28 cellular contexts compared by ENCODE assay signal in the genomic region with DNA sequence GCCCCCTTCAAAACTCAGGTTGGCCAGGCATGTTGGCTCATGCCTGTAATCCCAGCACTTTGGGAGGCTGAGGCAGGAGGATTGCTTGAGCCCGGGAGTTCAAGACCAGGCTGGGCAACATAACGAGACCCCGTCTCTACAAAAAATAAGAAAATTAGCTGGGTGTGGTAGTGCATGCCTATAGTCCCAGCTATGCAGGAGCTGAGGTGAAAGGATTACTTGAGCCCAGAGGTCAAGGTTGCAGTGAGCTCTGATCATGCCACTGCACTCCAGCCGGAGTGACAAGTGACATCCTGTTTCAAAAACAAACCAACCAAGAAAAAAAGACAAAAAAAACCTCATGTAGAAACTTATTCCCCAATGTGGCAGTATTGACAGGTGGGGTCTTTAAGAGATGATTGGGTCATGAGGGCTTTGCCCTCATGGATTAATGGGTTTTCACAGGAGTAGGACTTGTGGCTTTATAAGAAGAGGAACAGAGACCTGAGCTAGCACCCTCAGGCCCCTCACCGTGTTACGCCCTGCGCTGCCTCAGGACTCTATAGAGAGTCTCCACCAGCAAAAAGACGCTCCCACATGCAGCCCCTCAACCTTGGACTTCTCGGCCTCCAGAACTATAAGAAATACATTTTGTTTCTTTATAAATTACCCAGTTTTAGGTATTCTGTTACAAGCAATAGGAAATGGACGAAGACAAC. TPM values are rescaled to one million over a fixed set of nuclear protein-coding genes. Genes with fewer than 3 reads are reported as not detected.
A peak's percentile ranks its signal among the peaks of the same experiment; 100 is the strongest.
DNase-seq lines count a peak whose midpoint lies in the region; ATAC-seq, FAIRE-seq and TF ChIP-seq lines count a peak whose summit lies in the region.
"Had no signal": no experiment of that assay in that cellular context is flagged by ENCODE, and none has a peak within 500 bp of the region (broad histone marks: within the 10 kb centered on the region; RNA-seq: fewer than 3 reads in every experiment).

No MANE protein-coding gene starts in this region.

- H3K27ac ChIP-seq in K562 (ENCODE audit: extremely low read depth, low read depth, low read length): no peak overlapping the region
- H3K27ac ChIP-seq in neuronal stem cell (replicated peaks; ENCODE audit: low read length): no peak overlapping the region
- H3K27ac ChIP-seq: heart right ventricle, left ventricle myocardium inferior, neural progenitor cell, psoas muscle had no signal

- no peak overlapping the region for H3K4ac ChIP-seq in neuronal stem cell (ENCODE audit: low read length)

- no peak overlapping the region for H2BK15ac ChIP-seq in neuronal stem cell (ENCODE audit: low read length)

- H4K8ac ChIP-seq in neuronal stem cell (ENCODE audit: low read depth, low read length): no peak overlapping the region

- H3K18ac ChIP-seq in neuronal stem cell (ENCODE audit: low read length): no peak overlapping the region

- H3K36me3 Mint-ChIP-seq in HFFc6 (ENCODE audit: low read depth) (peaks cover 31% of the 10 kb centered on the region), progenitor cell of endocrine pancreas (ENCODE audit: insufficient read depth) (no peaks in the 10 kb centered on the region)
- H3K36me3 Mint-ChIP-seq in effector memory CD8-positive, alpha-beta T cell (ENCODE audit: insufficient read depth): no peaks in the 10 kb centered on the region
- H3K36me3 Mint-ChIP-seq: neural progenitor cell had no signal

- no peaks in the 10 kb centered on the region for H3K9me1 ChIP-seq in K562 (ENCODE audit: control insufficient read depth, insufficient read depth, low read length)

- H3K9ac ChIP-seq in K562 (ENCODE audit: insufficient read depth in 1 of 2, low read depth in 2 of 2, low read length in 2 of 2) (no peak overlapping the region), neuronal stem cell (ENCODE audit: low read depth, low read length, poor library complexity) (no peak overlapping the region)
- H3K9ac ChIP-seq: neural progenitor cell had no signal

- intact Hi-C loops in K562 (cut with micrococcal nuclease): no loop called here

- H3K4me1 ChIP-seq in K562 (replicated peaks in 1 of 2; ENCODE audit: control insufficient read depth in 2 of 2, insufficient read depth in 2 of 2, low read length in 2 of 2): no peaks in the 10 kb centered on the region; a peak in 1 of 5 replicates
- H3K4me1 ChIP-seq in neuronal stem cell (ENCODE audit: control insufficient read depth in 2 of 2, insufficient read depth in 1 of 2, low read depth in 1 of 2, low read length in 2 of 2): peaks cover 0 to 6% of the 10 kb centered on the region in 2 donors
- H3K4me1 ChIP-seq: left ventricle myocardium inferior had no signal

- no peak for FAIRE-seq in K562 (lab: Jason Lieb, UNC)

- H3K9me3 ChIP-seq in K562 (replicated peaks; ENCODE audit: control insufficient read depth, insufficient read depth, low read depth, low read length): no peaks in the 10 kb centered on the region
- no peaks in the 10 kb centered on the region for H3K9me3 ChIP-seq in neuronal stem cell (replicated peaks in 1 of 2; ENCODE audit: control insufficient read depth in 2 of 2, insufficient read depth in 1 of 2, low read depth in 1 of 2, low read length in 2 of 2)
- H3K9me3 ChIP-seq: body of pancreas, heart right ventricle, left ventricle myocardium inferior, psoas muscle had no signal

- H3K4me1 Mint-ChIP-seq in HFFc6 (ENCODE audit: low read depth) (peaks cover 79% of the 10 kb centered on the region), progenitor cell of endocrine pancreas (ENCODE audit: low read depth) (peaks cover 22% of the 10 kb centered on the region)
- no peaks in the 10 kb centered on the region for H3K4me1 Mint-ChIP-seq in effector memory CD8-positive, alpha-beta T cell (ENCODE audit: low read depth in 2 of 2)
- H3K4me1 Mint-ChIP-seq: activated CD4-positive, alpha-beta memory T cell treated with anti-CD3 and anti-CD28 coated beads, Interleukin-2, amount 10 ng/mL, durations not matched to agents 7 days and 5 days had no signal

- H3K4me3 ChIP-seq in K562: no peak overlapping the region
- no peak overlapping the region for H3K4me3 ChIP-seq in neuronal stem cell (ENCODE audit: low read length in 2 of 2)
- H3K4me3 ChIP-seq: body of pancreas, heart right ventricle, left ventricle myocardium inferior, neural progenitor cell, psoas muscle had no signal

- no peaks in the 10 kb centered on the region for H3K79me2 ChIP-seq in K562 (ENCODE audit: control insufficient read depth, insufficient read depth, low read length)

- H3K4me3 Mint-ChIP-seq in HFFc6 (peak overlapping the region; percentile 61; the same call in 1 of the 2 replicates), progenitor cell of endocrine pancreas (ENCODE audit: low read depth) (no peak overlapping the region)
- no peak overlapping the region for H3K4me3 Mint-ChIP-seq in effector memory CD8-positive, alpha-beta T cell
- H3K4me3 Mint-ChIP-seq: activated CD4-positive, alpha-beta memory T cell treated with anti-CD3 and anti-CD28 coated beads, Interleukin-2, amount 10 ng/mL, durations not matched to agents 7 days and 5 days; CD4-positive, alpha-beta T cell; neural progenitor cell had no signal

- H3K79me1 ChIP-seq in neuronal stem cell (ENCODE audit: low read depth, low read length): no peaks in the 10 kb centered on the region

- no peak overlapping the region for H2BK12ac ChIP-seq in neuronal stem cell (ENCODE audit: low read length)

- H4K91ac ChIP-seq in neuronal stem cell (ENCODE audit: low read depth, low read length, poor library complexity): no peak overlapping the region

- H3K27me3 ChIP-seq in K562 (ENCODE audit: control insufficient read depth in 2 of 2, insufficient read depth in 2 of 2, low read length in 2 of 2) (no peaks in the 10 kb centered on the region; a peak in 1 of 5 replicates), neuronal stem cell (ENCODE audit: control insufficient read depth in 3 of 3, insufficient read depth in 3 of 3, low read depth in 1 of 3, low read length in 3 of 3) (no peaks in the 10 kb centered on the region)
- H3K27me3 ChIP-seq: body of pancreas, heart right ventricle, neural progenitor cell had no signal

- BruUV-seq in K562 (replicated peaks; lab: Mats Ljungman, UMichigan): no TSS peak

- H4K20me1 ChIP-seq in K562 (replicated peaks; ENCODE audit: control insufficient read depth, insufficient read depth, low read length): no peaks in the 10 kb centered on the region

- CTCF ChIA-PET in K562 (lab: Yijun Ruan, JAX; ENCODE audit: low intra/inter-chr PET ratio): no interaction called here

- H2BK120ac ChIP-seq in neuronal stem cell (ENCODE audit: low read depth, low read length): no peak overlapping the region

- TF ChIP-seq CTCF in HFFc6 (IDR thresholded peaks at IDR 0.05) (no peak), K562 (IDR thresholded peaks at IDR 0.05 in 2 of 3, conservative IDR thresholded peaks at IDR 0.05 in 1 of 3; ENCODE audit: insufficient read depth in 2 of 3, low read depth in 1 of 3, low read length in 3 of 3) (no peak), progenitor cell of endocrine pancreas (IDR thresholded peaks at IDR 0.05; ENCODE audit: unreplicated experiment) (no peak)

- no peak overlapping the region for H3K23ac ChIP-seq in neuronal stem cell (ENCODE audit: low read depth, low read length, poor library complexity)

- no peak overlapping the region for H3K4me2 ChIP-seq in K562 (ENCODE audit: insufficient read depth, low read length)
- no peak overlapping the region for H3K4me2 ChIP-seq in neuronal stem cell (ENCODE audit: insufficient read depth, low read length, poor library complexity, severe bottlenecking)
- H3K4me2 ChIP-seq: neural progenitor cell had no signal

- no peak overlapping the region for H2BK5ac ChIP-seq in neuronal stem cell (ENCODE audit: low read length)

- H3K27me3 Mint-ChIP-seq in HFFc6 (ENCODE audit: insufficient read depth) (peaks cover 3% of the 10 kb centered on the region), progenitor cell of endocrine pancreas (no peaks in the 10 kb centered on the region)
- peaks cover 0 to 7% of the 10 kb centered on the region in 2 donors for H3K27me3 Mint-ChIP-seq in effector memory CD8-positive, alpha-beta T cell
- H3K27me3 Mint-ChIP-seq: activated CD4-positive, alpha-beta memory T cell treated with anti-CD3 and anti-CD28 coated beads, Interleukin-2, amount 10 ng/mL, durations not matched to agents 7 days and 5 days; CD4-positive, alpha-beta T cell had no signal

- no peaks in the 10 kb centered on the region for H3K36me3 ChIP-seq in K562 (ENCODE audit: control insufficient read depth, insufficient read depth, low read length)
- no peaks in the 10 kb centered on the region for H3K36me3 ChIP-seq in neuronal stem cell (replicated peaks in 1 of 2; ENCODE audit: control insufficient read depth in 2 of 2, insufficient read depth in 2 of 2, low read length in 2 of 2)
- H3K36me3 ChIP-seq: left ventricle myocardium inferior, neural progenitor cell had no signal

- WGBS in K562 (ENCODE audit: insufficient coverage, low coverage, missing lambda C conversion rate): 26% methylated on average over 10 of the region's 10 CpGs
- no CpG with 5 or more reads among the region's 10 CpGs for WGBS in neuronal stem cell (ENCODE audit: extremely low coverage in 2 of 2, insufficient read length in 2 of 2, insufficient replicate concordance in 1 of 2), 2 donors

- H2AFZ ChIP-seq in K562 (ENCODE audit: low read depth, low read length) (no peak overlapping the region; the same call in 1 of the 2 replicates), neuronal stem cell (ENCODE audit: low read length) (no peak overlapping the region)
- H2AFZ ChIP-seq: neural progenitor cell had no signal

- no peak for TF ChIP-seq POLR2A in K562 (conservative IDR thresholded peaks at IDR 0.05)

- no peak for TF ChIP-seq RAD21 in K562 (CRISPR knock-in tag; conservative IDR thresholded peaks at IDR 0.05 in 1 of 2, IDR thresholded peaks at IDR 0.05 in 1 of 2)

- ATAC-seq in K562 (peak; percentile 15; the same call in 1 of the 3 replicates), GM19035 (IDR thresholded peaks at IDR 0.05; ENCODE audit: unreplicated experiment) (no peak)
- ATAC-seq in effector memory CD8-positive, alpha-beta T cell (replicated peaks): no peak
- ATAC-seq: heart right ventricle, psoas muscle had no signal

- no peaks in the 10 kb centered on the region for H3K9me3 Mint-ChIP-seq in HFFc6
- H3K9me3 Mint-ChIP-seq in progenitor cell of endocrine pancreas (ENCODE audit: low read depth): no peaks in the 10 kb centered on the region
- H3K9me3 Mint-ChIP-seq in effector memory CD8-positive, alpha-beta T cell: no peaks in the 10 kb centered on the region
- H3K9me3 Mint-ChIP-seq: activated CD4-positive, alpha-beta memory T cell treated with anti-CD3 and anti-CD28 coated beads, Interleukin-2, amount 10 ng/mL, durations not matched to agents 7 days and 5 days; CD4-positive, alpha-beta T cell; neural progenitor cell had no signal

- DNase-seq in HFFc6: no peak
- DNase-seq in MV-4-11 (lab: John Stamatoyannopoulos, UW): peak; percentile 47
- DNase-seq in K562 (ENCODE audit: extremely low read depth in 1 of 4, low spot score in 3 of 4): no peak
- no peak for DNase-seq in progenitor cell of endocrine pancreas (ENCODE audit: low spot score, unreplicated experiment)
- DNase-seq in anterior cingulate cortex (lab: John Stamatoyannopoulos, UW): no peak
- no peak for DNase-seq in neuronal stem cell (ENCODE audit: low spot score)
- no peak for DNase-seq in effector memory CD8-positive, alpha-beta T cell
- DNase-seq: activated CD4-positive, alpha-beta memory T cell treated with anti-CD3 and anti-CD28 coated beads, Interleukin-2, amount 10 ng/mL, durations not matched to agents 7 days and 5 days; activated CD4-positive, CD25-positive, alpha-beta regulatory T cell treated with anti-CD3 and anti-CD28 coated beads, Interleukin-2, amount 50 U/mL, for 72 hours; activated effector memory CD4-positive, alpha-beta T cell treated with anti-CD3 and anti-CD28 coated beads, Interleukin-2, amount 50 U/mL, for 16 hours; activated T-cell treated with anti-CD3 and anti-CD28 coated beads for 4 hours; body of pancreas; CD4-positive, alpha-beta T cell; DMS153; foreskin fibroblast; heart right ventricle; left ventricle myocardium inferior; NCI-H1092 treated with DMSO at 0.1 percent for 48 hours; NCI-H2081; NCI-H345; NCI-H774; psoas muscle; SHP77 had no signal

- in situ Hi-C loops in K562 (cut with MboI): no loop called here

- POLR2A ChIA-PET in K562 (lab: Yijun Ruan, JAX): interaction anchor here (0.6 to 0.7 kb wide), 2 partner anchors 108 to 193 kb away, joined by 3 read pairs; no protein-coding TSS in a partner anchor

- TF ChIP-seq EP300 in K562 (IDR thresholded peaks at IDR 0.05; ENCODE audit: low read length): no peak

- H2AK5ac ChIP-seq in neuronal stem cell (ENCODE audit: low read depth, low read length): no peak overlapping the region

- peak overlapping the region; percentile 95 for H3K27ac Mint-ChIP-seq in HFFc6
- peak overlapping the region; percentile 59 for H3K27ac Mint-ChIP-seq in progenitor cell of endocrine pancreas
- H3K27ac Mint-ChIP-seq in effector memory CD8-positive, alpha-beta T cell: peak overlapping the region in 1 of 2 donors; percentile 45
- H3K27ac Mint-ChIP-seq: activated CD4-positive, alpha-beta memory T cell treated with anti-CD3 and anti-CD28 coated beads, Interleukin-2, amount 10 ng/mL, durations not matched to agents 7 days and 5 days; CD4-positive, alpha-beta T cell; neural progenitor cell had no signal

- H3K14ac ChIP-seq in neuronal stem cell (ENCODE audit: low read length): no peak overlapping the region

RNA-seq across cellular contexts. Expression of a gene that starts 22.3 kb away (rescaled TPM):
- 100 to 1,000 TPM in 5 of 6 experiments, 10 to 100 TPM in 1; 79.1 to 148 (median 132) TPM for total RNA-seq in HFFc6 (2021; fragmentation: NEBNext Ultra II Directional; extraction: Animal tissue kit (Norgen Biotek cat#: 25700))
- not detected in 2 replicates for total RNA-seq in K562 (2011; cell fraction: chromatin; rRNA removed; ENCODE audit: low replicate concordance)
- total RNA-seq in K562 (2011; cell fraction: nucleolus; rRNA removed): not detected in 2 replicates
- not detected in 2 replicates for total RNA-seq in K562 (2011; cell fraction: nucleoplasm; rRNA removed)
- total RNA-seq in K562 (2014; rRNA removed) (not detected in 2 replicates), K562 (2014; rRNA removed; fragmentation: Illumina TruSeq; extraction: Trizol) (not detected in 2 replicates), K562 (2015; rRNA removed; fragmentation: Illumina TruSeq; extraction: Trizol) (not detected in 2 replicates), K562 (2021) (not detected in 2 replicates), progenitor cell of endocrine pancreas (4.5 and 5.1 TPM in 2 replicates)
- polyA plus RNA-seq in K562 (2011; rRNA removed) (not detected in 2 replicates), K562 (2014; fragmentation: Illumina TruSeq; extraction: Trizol) (not detected in 2 replicates), K562 (2014; fragmentation: Nextera tagmentation; extraction: Ambion mirVana) (not detected), K562 (2014; rRNA removed) (not detected in 2 replicates)
- polyA plus RNA-seq in K562 (2011; cell fraction: cytosol; rRNA removed): not detected in 2 replicates
- polyA plus RNA-seq in K562 (2011; cell fraction: nucleus; rRNA removed): not detected in 2 replicates
- polyA plus RNA-seq in K562 (2012): not detected in 2 replicates
- polyA minus RNA-seq in K562 (2011; rRNA and poly(A)+ RNA removed): not detected in 2 replicates
- not detected in 2 replicates for polyA minus RNA-seq in K562 (2011; cell fraction: cytosol; rRNA and poly(A)+ RNA removed)
- polyA minus RNA-seq in K562 (2011; cell fraction: nucleus; rRNA and poly(A)+ RNA removed): not detected in 2 replicates
- 1.2 TPM for polyA plus RNA-seq in neuronal stem cell (2013, experiment 1 of 2)
- 1.3 TPM for polyA plus RNA-seq in neuronal stem cell (2013, experiment 2 of 2)

RNA-seq across cellular contexts. Expression of a gene that starts 39.4 kb away (rescaled TPM):
- total RNA-seq in HFFc6 (2021; fragmentation: NEBNext Ultra II Directional; extraction: Animal tissue kit (Norgen Biotek cat#: 25700)): 10 to 100 TPM; 15.4 to 25.5 (median 18.0) TPM
- 9.4 and 10.0 TPM in 2 replicates for total RNA-seq in K562 (2011; cell fraction: chromatin; rRNA removed; ENCODE audit: low replicate concordance)
- 5.4 and 5.8 TPM in 2 replicates for total RNA-seq in K562 (2011; cell fraction: nucleolus; rRNA removed)
- total RNA-seq in K562 (2011; cell fraction: nucleoplasm; rRNA removed): 6.8 and 6.9 TPM in 2 replicates
- total RNA-seq in K562 (2014; rRNA removed) (3.4 and 4.1 TPM in 2 replicates), K562 (2014; rRNA removed; fragmentation: Illumina TruSeq; extraction: Trizol) (3.7 and 3.8 TPM in 2 replicates), K562 (2015; rRNA removed; fragmentation: Illumina TruSeq; extraction: Trizol) (4.5 and 4.8 TPM in 2 replicates), K562 (2021) (6.4 and 11.3 TPM in 2 replicates), progenitor cell of endocrine pancreas (43.0 and 43.7 TPM in 2 replicates)
- polyA plus RNA-seq in K562 (2011; rRNA removed) (7.3 and 10.3 TPM in 2 replicates), K562 (2014; fragmentation: Illumina TruSeq; extraction: Trizol) (9.3 and 11.6 TPM in 2 replicates), K562 (2014; fragmentation: Nextera tagmentation; extraction: Ambion mirVana) (under 1 TPM; 0.74 to 0.77 TPM), K562 (2014; rRNA removed) (3.2 and 3.3 TPM in 2 replicates)
- 7.6 and 7.8 TPM in 2 replicates for polyA plus RNA-seq in K562 (2011; cell fraction: cytosol; rRNA removed)
- polyA plus RNA-seq in K562 (2011; cell fraction: nucleus; rRNA removed): 10.9 and 15.0 TPM in 2 replicates
- 5.4 and 7.9 TPM in 2 replicates for polyA plus RNA-seq in K562 (2012)
- 7.6 and 13.0 TPM in 2 replicates for polyA minus RNA-seq in K562 (2011; rRNA and poly(A)+ RNA removed)
- 5.2 and 13.6 TPM in 2 replicates for polyA minus RNA-seq in K562 (2011; cell fraction: cytosol; rRNA and poly(A)+ RNA removed)
- 5.3 and 7.1 TPM in 2 replicates for polyA minus RNA-seq in K562 (2011; cell fraction: nucleus; rRNA and poly(A)+ RNA removed)
- polyA plus RNA-seq in neuronal stem cell (2013, experiment 1 of 2): 7.0 TPM
- polyA plus RNA-seq in neuronal stem cell (2013, experiment 2 of 2): 7.2 TPM

RNA-seq across cellular contexts. Expression of a gene that starts 48.3 kb away (rescaled TPM):
- not detected for total RNA-seq in HFFc6 (2021; fragmentation: NEBNext Ultra II Directional; extraction: Animal tissue kit (Norgen Biotek cat#: 25700))
- total RNA-seq in K562 (2011; cell fraction: chromatin; rRNA removed; ENCODE audit: low replicate concordance): not detected in 2 replicates
- not detected in 2 replicates for total RNA-seq in K562 (2011; cell fraction: nucleolus; rRNA removed)
- total RNA-seq in K562 (2011; cell fraction: nucleoplasm; rRNA removed): not detected in 2 replicates
- total RNA-seq in K562 (2014; rRNA removed) (not detected in 2 replicates), K562 (2014; rRNA removed; fragmentation: Illumina TruSeq; extraction: Trizol) (not detected in 2 replicates), K562 (2015; rRNA removed; fragmentation: Illumina TruSeq; extraction: Trizol) (not detected in 2 replicates), K562 (2021) (not detected in 2 replicates), progenitor cell of endocrine pancreas (not detected in 2 replicates)
- polyA plus RNA-seq in K562 (2011; rRNA removed) (not detected in 2 replicates), K562 (2014; fragmentation: Illumina TruSeq; extraction: Trizol) (not detected in 2 replicates), K562 (2014; fragmentation: Nextera tagmentation; extraction: Ambion mirVana) (not detected), K562 (2014; rRNA removed) (not detected in 2 replicates)
- polyA plus RNA-seq in K562 (2011; cell fraction: cytosol; rRNA removed): not detected in 2 replicates
- polyA plus RNA-seq in K562 (2011; cell fraction: nucleus; rRNA removed): not detected in 2 replicates
- not detected in 2 replicates for polyA plus RNA-seq in K562 (2012)
- not detected in 2 replicates for polyA minus RNA-seq in K562 (2011; rRNA and poly(A)+ RNA removed)
- polyA minus RNA-seq in K562 (2011; cell fraction: cytosol; rRNA and poly(A)+ RNA removed): not detected in 2 replicates
- polyA minus RNA-seq in K562 (2011; cell fraction: nucleus; rRNA and poly(A)+ RNA removed): not detected in 2 replicates
- polyA plus RNA-seq in neuronal stem cell (2013, experiment 1 of 2): 0.11 TPM
- polyA plus RNA-seq in neuronal stem cell (2013, experiment 2 of 2): not detected
- total RNA-seq: activated CD4-positive, alpha-beta memory T cell treated with anti-CD3 and anti-CD28 coated beads, Interleukin-2, amount 10 ng/mL, durations not matched to agents 7 days and 5 days; body of pancreas; CD4-positive, alpha-beta T cell; chondrocyte; epithelial cell of proximal tubule; heart right ventricle; left ventricle myocardium inferior; psoas muscle; skeletal muscle tissue had no signal
- polyA plus RNA-seq: heart right ventricle, psoas muscle had no signal

RNA-seq across cellular contexts. Expression of a gene that starts 50.7 kb away (rescaled TPM):
- not detected for total RNA-seq in HFFc6 (2021; fragmentation: NEBNext Ultra II Directional; extraction: Animal tissue kit (Norgen Biotek cat#: 25700))
- not detected in 2 replicates for total RNA-seq in K562 (2011; cell fraction: chromatin; rRNA removed; ENCODE audit: low replicate concordance)
- not detected in 2 replicates for total RNA-seq in K562 (2011; cell fraction: nucleolus; rRNA removed)
- total RNA-seq in K562 (2011; cell fraction: nucleoplasm; rRNA removed): not detected in 2 replicates
- total RNA-seq in K562 (2014; rRNA removed) (not detected in 2 replicates), K562 (2014; rRNA removed; fragmentation: Illumina TruSeq; extraction: Trizol) (not detected in 2 replicates), K562 (2015; rRNA removed; fragmentation: Illumina TruSeq; extraction: Trizol) (not detected in 2 replicates), K562 (2021) (not detected in 2 replicates), progenitor cell of endocrine pancreas (not detected in 2 replicates)
- polyA plus RNA-seq in K562 (2011; rRNA removed) (not detected in 2 replicates), K562 (2014; fragmentation: Illumina TruSeq; extraction: Trizol) (not detected in 2 replicates), K562 (2014; fragmentation: Nextera tagmentation; extraction: Ambion mirVana) (not detected), K562 (2014; rRNA removed) (not detected in 2 replicates)
- polyA plus RNA-seq in K562 (2011; cell fraction: cytosol; rRNA removed): not detected in 2 replicates
- polyA plus RNA-seq in K562 (2011; cell fraction: nucleus; rRNA removed): not detected in 2 replicates
- not detected in 2 replicates for polyA plus RNA-seq in K562 (2012)
- not detected in 2 replicates for polyA minus RNA-seq in K562 (2011; rRNA and poly(A)+ RNA removed)
- polyA minus RNA-seq in K562 (2011; cell fraction: cytosol; rRNA and poly(A)+ RNA removed): not detected in 2 replicates
- polyA minus RNA-seq in K562 (2011; cell fraction: nucleus; rRNA and poly(A)+ RNA removed): not detected in 2 replicates
- 0.07 TPM for polyA plus RNA-seq in neuronal stem cell (2013, experiment 1 of 2)
- 0.04 TPM for polyA plus RNA-seq in neuronal stem cell (2013, experiment 2 of 2)
- total RNA-seq: activated CD4-positive, alpha-beta memory T cell treated with anti-CD3 and anti-CD28 coated beads, Interleukin-2, amount 10 ng/mL, durations not matched to agents 7 days and 5 days; body of pancreas; CD4-positive, alpha-beta T cell; chondrocyte; epithelial cell of proximal tubule; heart right ventricle; left ventricle myocardium inferior; psoas muscle; skeletal muscle tissue had no signal
- polyA plus RNA-seq: heart right ventricle, psoas muscle had no signal

Comparison
In these comparisons a context has a peak if more than half of its experiments do, and no peak if none do; other contexts are left out.
1. RNA of a gene that starts 22.3 kb away (total RNA-seq): 79.1 to 148 TPM in HFFc6; 4.5 to 5.1 TPM in progenitor cell of endocrine pancreas and not detected in K562; every median in the first group is over 10 times any median in the second.